ENCODE assay signal across 18 cellular contexts in the genomic region with DNA sequence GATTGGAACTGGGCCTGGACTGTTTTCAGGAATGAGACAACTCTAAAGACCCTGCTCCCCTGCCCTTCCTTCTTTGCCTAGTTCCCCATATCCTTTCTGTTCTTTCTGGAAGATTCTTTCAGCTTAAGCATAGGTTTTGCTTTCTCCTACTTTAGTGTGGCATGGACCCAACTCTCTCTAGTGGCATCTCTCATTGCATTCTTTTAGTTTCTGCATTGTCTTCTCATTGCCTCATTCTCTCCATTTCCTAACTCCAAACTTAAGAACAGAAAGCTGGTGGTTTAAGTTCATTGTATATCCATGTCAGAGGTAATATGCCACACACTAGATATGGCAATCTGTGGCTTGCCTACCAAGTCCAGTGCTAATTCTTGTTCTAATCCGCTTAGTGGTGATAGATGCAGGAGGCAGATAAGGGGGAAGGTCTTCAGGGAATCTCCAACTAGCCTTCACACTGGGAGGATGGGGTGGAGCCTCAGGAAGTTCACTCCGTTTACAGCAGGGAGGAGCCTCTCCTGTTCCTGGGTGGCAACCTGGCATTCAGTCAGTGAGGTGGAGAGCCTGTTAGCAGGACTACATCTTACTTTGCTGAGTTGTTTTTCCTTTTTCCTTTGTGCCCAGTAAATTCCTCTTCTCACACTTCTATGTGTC.
"Had no signal": no experiment of that assay in that cellular context is flagged by ENCODE, and none has a peak within 500 bp of the region (broad histone marks: within the 10 kb centered on the region; RNA-seq: fewer than 3 reads in every experiment).

No MANE protein-coding gene starts in this region.

- H3K27ac ChIP-seq: esophagus squamous epithelium, gastrocnemius medialis, heart right ventricle, left lung, neutrophil, parathyroid adenoma, stomach, testis had no signal

- H2AFZ ChIP-seq: parathyroid adenoma had no signal

- H3K27me3 ChIP-seq: esophagus squamous epithelium, gastrocnemius medialis, left lung, neutrophil, stomach, testis had no signal

- H3K9ac ChIP-seq: parathyroid adenoma had no signal

- DNase-seq: activated CD4-positive, alpha-beta T cell treated with anti-CD3 and anti-CD28 coated beads, Interleukin-2, amount 50 U/mL, for 48 hours; activated naive CD4-positive, alpha-beta T cell treated with anti-CD3 and anti-CD28 coated beads for 36 hours; activated naive CD8-positive, alpha-beta T cell treated with anti-CD3 and anti-CD28 coated beads, Interleukin-2, amount 50 U/mL, for 24 hours; activated T-cell treated with anti-CD3 and anti-CD28 coated beads, Interleukin-2, amount 50 U/mL, for 1 hour; caudate nucleus; esophagus squamous epithelium; gastrocnemius medialis; heart right ventricle; left lung; natural killer cell; stimulated activated CD4-positive, alpha-beta T cell treated with anti-CD3 and anti-CD28 coated beads, Interleukin-12 subunit alpha, Interleukin-12 subunit beta, amount 100 ng/mL, for 4 hours; stimulated activated CD4-positive, alpha-beta T cell treated with anti-CD3 and anti-CD28 coated beads, Interleukin-2, amount 100 ng/mL, for 24 hours; stomach; T-cell; T1000; testis had no signal

- H3K79me2 ChIP-seq: parathyroid adenoma had no signal

- H3K4me1 ChIP-seq: esophagus squamous epithelium, gastrocnemius medialis, heart right ventricle, left lung, parathyroid adenoma, testis had no signal

- H3K36me3 ChIP-seq: esophagus squamous epithelium, gastrocnemius medialis, heart right ventricle, left lung, neutrophil, stomach had no signal

- ATAC-seq: activated naive CD8-positive, alpha-beta T cell treated with anti-CD3 and anti-CD28 coated beads, Interleukin-2, amount 50 U/mL, for 24 hours; gastrocnemius medialis; heart right ventricle; left lung; natural killer cell; T-cell had no signal

- H3K9me3 ChIP-seq: esophagus squamous epithelium, gastrocnemius medialis, heart right ventricle, left lung, neutrophil, stomach, testis had no signal

- H3K4me3 ChIP-seq: esophagus squamous epithelium, gastrocnemius medialis, heart right ventricle, left lung, stomach, testis had no signal
